Comparison of ENCODE assay signal across 8 cellular contexts in the genomic region with DNA sequence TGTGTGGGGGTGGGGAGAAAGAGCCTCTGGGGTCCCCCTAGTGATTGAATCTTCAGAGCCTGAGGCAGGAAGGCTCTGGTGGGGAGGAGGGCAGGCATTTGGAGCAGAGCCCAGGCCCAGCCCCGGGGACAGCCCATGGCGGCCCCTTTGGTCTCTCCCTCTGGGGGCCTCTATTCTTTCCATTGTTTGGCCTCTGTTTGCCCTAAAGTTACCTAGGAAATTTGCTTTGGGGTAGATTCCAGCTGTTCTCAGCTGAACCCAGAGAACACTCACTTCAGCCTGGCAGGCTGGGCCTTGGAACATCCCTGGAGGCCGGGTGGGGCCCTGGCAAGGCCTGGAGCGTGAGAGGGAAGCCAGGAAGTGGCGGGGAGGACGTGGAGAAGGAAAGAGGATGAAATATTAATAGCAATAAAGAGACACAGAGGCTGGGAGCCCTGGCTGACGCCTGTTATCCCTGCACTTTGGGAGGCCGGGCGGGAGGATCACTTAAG. TPM values are rescaled to one million over a fixed set of nuclear protein-coding genes. Genes with fewer than 3 reads are reported as not detected.
A peak's percentile ranks its signal among the peaks of the same experiment; 100 is the strongest.
DNase-seq lines count a peak whose midpoint lies in the region; ATAC-seq, FAIRE-seq and TF ChIP-seq lines count a peak whose summit lies in the region.

No MANE protein-coding gene starts in this region.

- TF ChIP-seq CTCF in GM13976 (IDR thresholded peaks at IDR 0.05; ENCODE audit: borderline replicate concordance, control extremely low read depth, extremely low read depth, insufficient read depth, missing control alignments) (no peak), breast epithelium (IDR thresholded peaks at IDR 0.05) (no peak), keratinocyte (optimal IDR thresholded peaks at IDR 0.05 in 1 of 3, IDR thresholded peaks at IDR 0.05 in 1 of 3, conservative IDR thresholded peaks at IDR 0.05 in 1 of 3; ENCODE audit: extremely low read depth in 1 of 3, insufficient read depth in 2 of 3, low read length in 3 of 3) (no peak), spleen (IDR thresholded peaks at IDR 0.05 in 8 of 11, conservative IDR thresholded peaks at IDR 0.05 in 3 of 11) (peak in 1 of 11 experiments; percentile 13)

- peak overlapping the region; percentile 5 for H2AFZ ChIP-seq in keratinocyte (ENCODE audit: control insufficient read depth, low read length)

- H4K20me1 ChIP-seq in keratinocyte (ENCODE audit: control insufficient read depth, extremely low read depth, insufficient read depth, low read length) = no peaks in the 10 kb centered on the region

- H3K9me3 ChIP-seq in breast epithelium = no peaks in the 10 kb centered on the region
- no peaks in the 10 kb centered on the region for H3K9me3 ChIP-seq in keratinocyte (ENCODE audit: control insufficient read depth, low read depth, low read length)
- H3K9me3 ChIP-seq in spleen = no peaks in the 10 kb centered on the region

- peak; percentile 20 for DNase-seq in GM13976 (ENCODE audit: low spot score)
- DNase-seq in breast epithelium (ENCODE audit: low spot score in 2 of 2) = no peak
- DNase-seq in keratinocyte (ENCODE audit: low read depth, low spot score) = no peak
- peak; percentile 84 for DNase-seq in spleen
- DNase-seq in hippocampal formation (lab: John Stamatoyannopoulos, UW) = no peak
- no peak for DNase-seq in stimulated activated naive CD4-positive, alpha-beta T cell (lab: John Stamatoyannopoulos, UW)
- no peak for DNase-seq in activated naive CD4-positive, alpha-beta T cell treated with Interleukin-2 at 50 U/mL for 16 hours
- DNase-seq in natural killer cell treated with Interleukin-12 subunit alpha and Interleukin-12 subunit beta and Interleukin-15 and Interleukin-18, amount 100 ng/mL, for 72 hours (ENCODE audit: low spot score) = no peak

- peak overlapping the region; percentile 4 for H3K9ac ChIP-seq in keratinocyte (ENCODE audit: control insufficient read depth, extremely low read depth, insufficient read depth, low read length)

- dilution Hi-C loops in keratinocyte (cut with MboI; ENCODE audit: extremely low pct_ligation_motif_present, low sequenced_read_pairs) = no loop called here

- intact Hi-C loops in breast epithelium (cut with DNase I; ENCODE audit: low total_unique reads) = no loop called here
- intact Hi-C loops in spleen (cut with DNase I; ENCODE audit: low total_unique reads) = no loop called here

- no peak overlapping the region for H3K4me2 ChIP-seq in keratinocyte (ENCODE audit: control insufficient read depth, extremely low read depth, insufficient read depth, low read depth, low read length)

- H3K36me3 ChIP-seq in breast epithelium (no peaks in the 10 kb centered on the region), keratinocyte (ENCODE audit: control insufficient read depth in 2 of 2, extremely low read depth in 1 of 2, insufficient read depth in 2 of 2, low read length in 2 of 2) (no peaks in the 10 kb centered on the region), spleen (no peaks in the 10 kb centered on the region)

- H3K4me1 Mint-ChIP-seq in natural killer cell treated with Interleukin-12 subunit alpha and Interleukin-12 subunit beta and Interleukin-15 and Interleukin-18, amount 100 ng/mL, for 72 hours (ENCODE audit: low read depth in 2 of 2) = no peaks in the 10 kb centered on the region

- H3K4me1 ChIP-seq in breast epithelium (no peaks in the 10 kb centered on the region), keratinocyte (ENCODE audit: control insufficient read depth, extremely low read depth, insufficient read depth, low read length) (peaks cover 30% of the 10 kb centered on the region), spleen (peaks cover 0 to 54% (median 21%) of the 10 kb centered on the region in 6 donors)

- no peaks in the 10 kb centered on the region for H3K9me3 Mint-ChIP-seq in natural killer cell treated with Interleukin-12 subunit alpha and Interleukin-12 subunit beta and Interleukin-15 and Interleukin-18, amount 100 ng/mL, for 72 hours

- H3K27me3 Mint-ChIP-seq in natural killer cell treated with Interleukin-12 subunit alpha and Interleukin-12 subunit beta and Interleukin-15 and Interleukin-18, amount 100 ng/mL, for 72 hours = peaks cover 6 to 7% of the 10 kb centered on the region in 2 donors

- H3K4me3 ChIP-seq in breast epithelium (no peak overlapping the region), keratinocyte (ENCODE audit: control insufficient read depth in 2 of 3, extremely low read depth in 1 of 3, insufficient read depth in 2 of 3, low read depth in 1 of 3, low read length in 3 of 3) (no peak overlapping the region), spleen (no peak overlapping the region)

- TF ChIP-seq POLR2A in breast epithelium (IDR thresholded peaks at IDR 0.05) (no peak), spleen (IDR thresholded peaks at IDR 0.05) (no peak)

- H3K36me3 Mint-ChIP-seq in natural killer cell treated with Interleukin-12 subunit alpha and Interleukin-12 subunit beta and Interleukin-15 and Interleukin-18, amount 100 ng/mL, for 72 hours = no peaks in the 10 kb centered on the region

- H3K27me3 ChIP-seq in breast epithelium (no peaks in the 10 kb centered on the region), keratinocyte (ENCODE audit: control insufficient read depth, extremely low read depth, insufficient read depth, low read length) (no peaks in the 10 kb centered on the region), spleen (replicated peaks in 1 of 7) (peaks cover 0 to 11% (median 0%) of the 10 kb centered on the region in 7 donors)

- H3K4me3 Mint-ChIP-seq in natural killer cell treated with Interleukin-12 subunit alpha and Interleukin-12 subunit beta and Interleukin-15 and Interleukin-18, amount 100 ng/mL, for 72 hours = no peak overlapping the region

- FAIRE-seq in keratinocyte (lab: Jason Lieb, UNC) = no peak

- no peaks in the 10 kb centered on the region for H3K79me2 ChIP-seq in keratinocyte (ENCODE audit: control insufficient read depth, insufficient read depth, low read length)

- 42 to 65% (median 55%) methylated on average over 9 of the region's 9 CpGs for WGBS in spleen, 5 donors

- ATAC-seq in natural killer cell treated with Interleukin-12 subunit alpha and Interleukin-12 subunit beta and Interleukin-15 and Interleukin-18, amount 100 ng/mL, for 72 hours = no peak

- peak overlapping the region; percentile 62 to 83 for H3K27ac ChIP-seq in breast epithelium
- peak overlapping the region; percentile 26 for H3K27ac ChIP-seq in keratinocyte (ENCODE audit: control insufficient read depth, insufficient read depth, low read length)
- H3K27ac ChIP-seq in spleen = peak overlapping the region; percentile 27 to 82 (median 70)

- no peak overlapping the region for H3K27ac Mint-ChIP-seq in natural killer cell treated with Interleukin-12 subunit alpha and Interleukin-12 subunit beta and Interleukin-15 and Interleukin-18, amount 100 ng/mL, for 72 hours

- in situ Hi-C loops in GM13976 (cut with MboI; ENCODE audit: low sequenced_read_pairs, unreplicated experiment) = no loop called here

- H3K9me1 ChIP-seq in keratinocyte (ENCODE audit: control insufficient read depth, extremely low read depth, insufficient read depth, low read length) = no peaks in the 10 kb centered on the region

RNA-seq across cellular contexts. Expression of gene A4GALT, which starts 22.9 kb away (rescaled TPM):
- total RNA-seq in breast epithelium (10 to 100 TPM in 2 of 3 donors, 1 to 10 TPM in 1; 6.6 to 32.8 (median 22.9) TPM), spleen (10 to 100 TPM; 13.3 to 45.2 (median 23.1) TPM)
- polyA plus RNA-seq in keratinocyte (1.6 to 4.4 TPM (median 3.0 TPM) in 3 replicates), spleen (10 to 100 TPM in 1 of 3 donors, 1 to 10 TPM in 2; 7.3 to 22.1 (median 9.0) TPM)
- 2.1 TPM for polyA plus RNA-seq in keratinocyte (2011; ENCODE audit: low read depth)
- 2.4 and 5.0 TPM in 2 replicates for polyA plus RNA-seq in keratinocyte (2011; cell fraction: cytosol; rRNA removed)
- 5.6 and 6.7 TPM in 2 replicates for polyA plus RNA-seq in keratinocyte (2011; cell fraction: nucleus; rRNA removed)
- polyA plus RNA-seq in keratinocyte (2012; ENCODE audit: low replicate concordance) = 4.1 and 8.3 TPM in 2 replicates
- polyA minus RNA-seq in keratinocyte = 1.6 to 3.7 TPM (median 2.1 TPM) in 3 replicates
- 10.9 TPM for polyA minus RNA-seq in keratinocyte (2011; cell fraction: cytosol; rRNA and poly(A)+ RNA removed)
- 3.8 and 4.0 TPM in 2 replicates for polyA minus RNA-seq in keratinocyte (2011; cell fraction: nucleus; rRNA and poly(A)+ RNA removed)
- total RNA-seq in natural killer cell treated with Interleukin-12 subunit alpha and Interleukin-12 subunit beta and Interleukin-15 and Interleukin-18, amount 100 ng/mL, for 72 hours = under 1 TPM in 1 of 2 donors, not detected in 1; 0.33 TPM

Comparison
In these comparisons a context has a peak if more than half of its experiments do, and no peak if none do; other contexts are left out.
1. DNase-seq: peak in GM13976 (single experiment) and spleen (single experiment); none in breast epithelium (0 of 2), keratinocyte (single experiment), hippocampal formation (0 of 2), stimulated activated naive CD4-positive, alpha-beta T cell (0 of 6), activated naive CD4-positive, alpha-beta T cell treated with Interleukin-2 at 50 U/mL for 16 hours (single experiment) and natural killer cell treated with Interleukin-12 subunit alpha and Interleukin-12 subunit beta and Interleukin-15 and Interleukin-18, amount 100 ng/mL, for 72 hours (single experiment).
2. RNA of gene A4GALT, which starts 22.9 kb away (total RNA-seq): 13.3 to 45.2 TPM in spleen and 6.6 to 32.8 TPM in breast epithelium; 0.33 TPM in natural killer cell treated with Interleukin-12 subunit alpha and Interleukin-12 subunit beta and Interleukin-15 and Interleukin-18, amount 100 ng/mL, for 72 hours; every median in the first group is over 4 times any median in the second.
3. Peak in every context shown above with its lines, with median percentiles within 50 percentile points of each other: H3K27ac ChIP-seq.